ENCODE assay signal across 24 cellular contexts in genomic region chr2:235052514-235053354, GRCh38.
DNase-seq lines count a peak whose midpoint lies in the region; ATAC-seq, FAIRE-seq and TF ChIP-seq lines count a peak whose summit lies in the region.
"Had no signal": no experiment of that assay in that cellular context is flagged by ENCODE, and none has a peak within 500 bp of the region (broad histone marks: within the 10 kb centered on the region; RNA-seq: fewer than 3 reads in every experiment).

No MANE protein-coding gene starts in this region.

- no peak overlapping the region for H3K4me3 Mint-ChIP-seq in Calu3 (ENCODE audit: low read depth, unreplicated experiment)
- H3K4me3 Mint-ChIP-seq in naive thymus-derived CD4-positive, alpha-beta T cell: no peak overlapping the region
- H3K4me3 Mint-ChIP-seq: activated naive CD8-positive, alpha-beta T cell treated with anti-CD3 and anti-CD28 coated beads, Interleukin-2, amount 50 U/mL, for 24 hours; T-helper 17 cell had no signal

- peak overlapping the region; percentile 48 to 99 (median 96) for H3K27ac ChIP-seq in body of pancreas
- H3K27ac ChIP-seq in HepG2 (ENCODE audit: extremely low read length, insufficient read depth, low read length): no peak overlapping the region
- H3K27ac ChIP-seq in brain microvascular endothelial cell: no peak overlapping the region
- no peak overlapping the region for H3K27ac ChIP-seq in naive thymus-derived CD4-positive, alpha-beta T cell (ENCODE audit: low read depth, low read length)
- H3K27ac ChIP-seq: BLaER1 treated with 17β-estradiol and CSF1 and Interleukin-3, amounts not matched to agents 10 nM and 100 nM had no signal

- no peak overlapping the region for H3K4me2 ChIP-seq in HepG2 (ENCODE audit: low read depth, low read length)
- H3K4me2 ChIP-seq: SK-N-SH, smooth muscle cell had no signal

- no TSS peak for BruUV-seq in Calu3 (replicated peaks; lab: Mats Ljungman, UMichigan)
- BruUV-seq in HepG2 (replicated peaks; lab: Mats Ljungman, UMichigan): no TSS peak

- no peak for FAIRE-seq in HepG2 (lab: Jason Lieb, UNC)

- peaks cover 9% of the 10 kb centered on the region for H3K79me2 ChIP-seq in HepG2 (ENCODE audit: insufficient read depth, low read length)

- H2AFZ ChIP-seq in HepG2 (ENCODE audit: low read length): no peak overlapping the region

- peak overlapping the region; percentile 59 for H3K27ac Mint-ChIP-seq in Calu3 (ENCODE audit: unreplicated experiment)
- H3K27ac Mint-ChIP-seq in naive thymus-derived CD4-positive, alpha-beta T cell: no peak overlapping the region
- H3K27ac Mint-ChIP-seq: activated naive CD8-positive, alpha-beta T cell treated with anti-CD3 and anti-CD28 coated beads, Interleukin-2, amount 50 U/mL, for 24 hours; T-helper 17 cell had no signal

- no peaks in the 10 kb centered on the region for H3K27me3 Mint-ChIP-seq in Calu3 (ENCODE audit: unreplicated experiment)
- peaks cover 0 to 20% (median 2%) of the 10 kb centered on the region in 5 donors for H3K27me3 Mint-ChIP-seq in naive thymus-derived CD4-positive, alpha-beta T cell

- no peaks in the 10 kb centered on the region for H3K9me3 Mint-ChIP-seq in Calu3 (ENCODE audit: low read depth, unreplicated experiment)
- peaks cover 0 to 2% (median 0%) of the 10 kb centered on the region in 11 donors for H3K9me3 Mint-ChIP-seq in naive thymus-derived CD4-positive, alpha-beta T cell
- H3K9me3 Mint-ChIP-seq: activated naive CD8-positive, alpha-beta T cell treated with anti-CD3 and anti-CD28 coated beads, Interleukin-2, amount 50 U/mL, for 24 hours had no signal

- H3K9ac ChIP-seq in HepG2 (ENCODE audit: insufficient read depth, low read depth, low read length): no peak overlapping the region
- H3K9ac ChIP-seq: BLaER1 treated with 17β-estradiol and CSF1 and Interleukin-3, amounts not matched to agents 10 nM and 100 nM; SK-N-SH had no signal

- H3K9me3 ChIP-seq in body of pancreas (no peaks in the 10 kb centered on the region), HepG2 (ENCODE audit: low read length) (no peaks in the 10 kb centered on the region)
- H3K9me3 ChIP-seq in naive thymus-derived CD4-positive, alpha-beta T cell (ENCODE audit: control insufficient read depth in 2 of 3, low read length in 3 of 3): no peaks in the 10 kb centered on the region
- H3K9me3 ChIP-seq: BLaER1 treated with 17β-estradiol and CSF1 and Interleukin-3, amounts not matched to agents 10 nM and 100 nM; Caco-2; heart left ventricle; SK-N-SH had no signal

- TF ChIP-seq RAD21 in HepG2 (CRISPR knock-in tag; IDR thresholded peaks at IDR 0.05): no peak

- intact Hi-C loops in Calu3 (cut with micrococcal nuclease; ENCODE audit: unreplicated experiment) (loop anchor here (5.0 kb wide), 2 partner anchors 75 to 170 kb away; no protein-coding TSS in a partner anchor), body of pancreas (cut with DNase I) (no loop called here), HepG2 (cut with micrococcal nuclease; ENCODE audit: unreplicated experiment) (no loop called here), sciatic nerve (cut with DNase I) (no loop called here)
- intact Hi-C loops in naive thymus-derived CD4-positive, alpha-beta T cell (cut with micrococcal nuclease): no loop called here

- DNase-seq in Calu3: no peak
- peak in 1 of 4 donors; percentile 46 for DNase-seq in body of pancreas
- no peak for DNase-seq in HepG2 (ENCODE audit: low spot score)
- peak; percentile 52 for DNase-seq in sciatic nerve (ENCODE audit: low spot score)
- no peak for DNase-seq in brain microvascular endothelial cell
- no peak for DNase-seq in DMS153 (lab: John Stamatoyannopoulos, UW)
- no peak for DNase-seq in naive thymus-derived CD4-positive, alpha-beta T cell
- DNase-seq: activated gamma-delta T cell; activated naive CD8-positive, alpha-beta T cell treated with anti-CD3 and anti-CD28 coated beads, Interleukin-2, amount 50 U/mL, for 24 hours; Caco-2; effector memory CD4-positive, alpha-beta T cell; foreskin fibroblast; Kasumi-1; NCI-H146; nucleus accumbens; retina; RPMI8226; SK-N-SH; T-helper 17 cell had no signal

- H3K36me3 ChIP-seq in body of pancreas (replicated peaks in 1 of 2; ENCODE audit: insufficient read depth in 1 of 2, low read depth in 2 of 2) (peaks cover 0 to 10% of the 10 kb centered on the region in 2 donors), HepG2 (replicated peaks in 1 of 2; ENCODE audit: control insufficient read depth in 1 of 2, insufficient read depth in 2 of 2, low read length in 2 of 2) (peaks cover 44 to 78% of the 10 kb centered on the region in 2 experiments), brain microvascular endothelial cell (replicated peaks) (peaks cover 30% of the 10 kb centered on the region)
- no peaks in the 10 kb centered on the region for H3K36me3 ChIP-seq in naive thymus-derived CD4-positive, alpha-beta T cell (ENCODE audit: control insufficient read depth in 2 of 3, insufficient read depth in 3 of 3, low read length in 3 of 3)
- H3K36me3 ChIP-seq: BLaER1 treated with 17β-estradiol and CSF1 and Interleukin-3, amounts not matched to agents 10 nM and 100 nM had no signal

- no peak overlapping the region for H3K4me3 ChIP-seq in body of pancreas
- H3K4me3 ChIP-seq in HepG2 (replicated peaks in 1 of 3; ENCODE audit: insufficient read depth in 1 of 3, low read depth in 2 of 3, low read length in 3 of 3): no peak overlapping the region
- H3K4me3 ChIP-seq in brain microvascular endothelial cell (ENCODE audit: low read depth, low read length): no peak overlapping the region
- no peak overlapping the region for H3K4me3 ChIP-seq in naive thymus-derived CD4-positive, alpha-beta T cell (ENCODE audit: low read length)
- H3K4me3 ChIP-seq: BLaER1 treated with 17β-estradiol and CSF1 and Interleukin-3, amounts not matched to agents 10 nM and 100 nM; heart left ventricle; smooth muscle cell had no signal

- POLR2A ChIA-PET in HepG2 (lab: Yijun Ruan, JAX): interaction anchor here (0.7 kb wide), 1 partner anchor 73 kb away, joined by 3 read pairs; no protein-coding TSS in a partner anchor
- POLR2A ChIA-PET in naive thymus-derived CD4-positive, alpha-beta T cell (lab: Charles Lee): no interaction called here

- TF ChIP-seq CTCF in Calu3 (IDR thresholded peaks at IDR 0.05; ENCODE audit: unreplicated experiment): no peak
- TF ChIP-seq CTCF in body of pancreas (IDR thresholded peaks at IDR 0.05): no peak
- no peak for TF ChIP-seq CTCF in HepG2 (CRISPR knock-in tag; IDR thresholded peaks at IDR 0.05)
- TF ChIP-seq CTCF in brain microvascular endothelial cell (IDR thresholded peaks at IDR 0.05; ENCODE audit: low read depth, low read length, missing control alignments): no peak

- H3K36me3 Mint-ChIP-seq in Calu3 (ENCODE audit: insufficient read depth, unreplicated experiment): peaks cover 20% of the 10 kb centered on the region
- H3K36me3 Mint-ChIP-seq in naive thymus-derived CD4-positive, alpha-beta T cell: no peaks in the 10 kb centered on the region

- H3K27me3 ChIP-seq in body of pancreas (no peaks in the 10 kb centered on the region), HepG2 (ENCODE audit: control insufficient read depth in 1 of 2, insufficient read depth in 2 of 2, low read length in 2 of 2) (no peaks in the 10 kb centered on the region), brain microvascular endothelial cell (replicated peaks) (no peaks in the 10 kb centered on the region)
- no peaks in the 10 kb centered on the region for H3K27me3 ChIP-seq in naive thymus-derived CD4-positive, alpha-beta T cell (ENCODE audit: control insufficient read depth in 2 of 2, insufficient read depth in 2 of 2, low read length in 2 of 2)
- H3K27me3 ChIP-seq: BLaER1 treated with 17β-estradiol and CSF1 and Interleukin-3, amounts not matched to agents 10 nM and 100 nM; heart left ventricle had no signal

- in situ Hi-C loops in HepG2 (cut with HindIII; ENCODE audit: extremely low pct_ligation_motif_present, low pct_unique_long_range_greater_than_20kb) (no loop called here), brain microvascular endothelial cell (cut with HindIII; ENCODE audit: low pct_ligation_motif_present, low sequenced_read_pairs) (no loop called here)

- 64% methylated on average over 18 of the region's 25 CpGs for WGBS in body of pancreas, 2 donors
- WGBS in HepG2 (ENCODE audit: low lambda C conversion rate): 91% methylated on average over 25 of the region's 25 CpGs

- TF ChIP-seq POLR2A in body of pancreas (IDR thresholded peaks at IDR 0.05) (no peak), HepG2 (IDR thresholded peaks at IDR 0.05; ENCODE audit: insufficient read depth in 1 of 2, low read depth in 2 of 2, low read length in 2 of 2) (no peak)

- H3K4me1 Mint-ChIP-seq in Calu3 (ENCODE audit: low read depth, unreplicated experiment): peaks cover 48% of the 10 kb centered on the region
- H3K4me1 Mint-ChIP-seq in naive thymus-derived CD4-positive, alpha-beta T cell: peaks cover 0 to 4% (median 0%) of the 10 kb centered on the region in 7 donors
- H3K4me1 Mint-ChIP-seq: activated naive CD8-positive, alpha-beta T cell treated with anti-CD3 and anti-CD28 coated beads, Interleukin-2, amount 50 U/mL, for 24 hours had no signal

- TF ChIP-seq EP300 in HepG2 (IDR thresholded peaks at IDR 0.05; ENCODE audit: low read depth in 2 of 2, low read length in 2 of 2) (no peak), HepG2 (CRISPR knock-in tag; IDR thresholded peaks at IDR 0.05; ENCODE audit: borderline replicate concordance) (no peak)

- ATAC-seq in body of pancreas (no peak), HepG2 (peak; percentile 3; the same call in 1 of the 3 replicates), sciatic nerve (no peak), GM19463 (IDR thresholded peaks at IDR 0.05; ENCODE audit: unreplicated experiment) (no peak)
- ATAC-seq in naive thymus-derived CD4-positive, alpha-beta T cell: no peak
- ATAC-seq: activated naive CD8-positive, alpha-beta T cell treated with anti-CD3 and anti-CD28 coated beads, Interleukin-2, amount 50 U/mL, for 24 hours; esophagus mucosa; heart left ventricle; T-helper 17 cell had no signal

- peaks cover 32% of the 10 kb centered on the region; the same call in 1 of the 2 replicates for H4K20me1 ChIP-seq in HepG2 (ENCODE audit: insufficient read depth, low read length)
- H4K20me1 ChIP-seq: BLaER1 treated with 17β-estradiol and CSF1 and Interleukin-3, amounts not matched to agents 10 nM and 100 nM had no signal

- H3K4me1 ChIP-seq in body of pancreas (peaks cover 64% of the 10 kb centered on the region), HepG2 (ENCODE audit: insufficient read depth, low read length) (peaks cover 11% of the 10 kb centered on the region; the same call in 1 of the 2 replicates)
- no peaks in the 10 kb centered on the region for H3K4me1 ChIP-seq in naive thymus-derived CD4-positive, alpha-beta T cell (ENCODE audit: control insufficient read depth in 2 of 2, insufficient read depth in 2 of 2, low read length in 2 of 2)
- H3K4me1 ChIP-seq: Caco-2 had no signal

- CTCF ChIA-PET in Calu3 (lab: Charles Lee) (interaction anchor here (1.2 kb wide), 1 partner anchor 71 kb away, joined by 3 read pairs; no protein-coding TSS in a partner anchor), HepG2 (lab: Yijun Ruan, JAX; ENCODE audit: low intra/inter-chr PET ratio, low total read pairs) (no interaction called here)
- CTCF ChIA-PET in naive thymus-derived CD4-positive, alpha-beta T cell (lab: Charles Lee): no interaction called here

TF ChIP-seq in HepG2, 621 proteins besides CTCF, POLR2A, EP300 and RAD21 (continues in another document):
- no peak for TF ChIP-seq ZNF678 (CRISPR knock-in tag; IDR thresholded peaks at IDR 0.05)

Comparison
In these comparisons a context has a peak if more than half of its experiments do, and no peak if none do; other contexts are left out.
1. H3K27ac ChIP-seq: peak in body of pancreas (4 of 4); none in HepG2 (single experiment), brain microvascular endothelial cell (single experiment) and naive thymus-derived CD4-positive, alpha-beta T cell (single experiment).